ENCODE assay signal across 9 cellular contexts in genomic region chr3:120198305-120198878, GRCh38.
A peak's percentile ranks its signal among the peaks of the same experiment; 100 is the strongest.
DNase-seq lines count a peak whose midpoint lies in the region; ATAC-seq and TF ChIP-seq lines count a peak whose summit lies in the region.
"Had no signal": no experiment of that assay in that cellular context is flagged by ENCODE, and none has a peak within 500 bp of the region (broad histone marks: within the 10 kb centered on the region; RNA-seq: fewer than 3 reads in every experiment).

No MANE protein-coding gene starts in this region.

- DNase-seq in GM12864 (ENCODE audit: low read depth) = no peak
- peak; percentile 19 for DNase-seq in LoVo (ENCODE audit: low spot score)
- peak; percentile 13 for DNase-seq in astrocyte of the cerebellum (ENCODE audit: low read depth)
- DNase-seq in mesendoderm = peak; percentile 26
- no peak for DNase-seq in posterior cingulate gyrus

- TF ChIP-seq CTCF in GM12864 (IDR thresholded peaks at IDR 0.05; ENCODE audit: low read depth, low read length, missing control alignments) (peak; percentile 32), astrocyte of the cerebellum (IDR thresholded peaks at IDR 0.05; ENCODE audit: low read depth, low read length, missing control alignments) (peak; percentile 48)

- no peak overlapping the region for H3K4ac ChIP-seq in mesendoderm (ENCODE audit: low read depth, low read length)

- in situ Hi-C loops in astrocyte of the cerebellum (cut with HindIII; ENCODE audit: low sequenced_read_pairs) = no loop called here

- H3K36me3 ChIP-seq in mesendoderm (ENCODE audit: control insufficient read depth, insufficient read depth, low read length) = no peaks in the 10 kb centered on the region

- H3K79me1 ChIP-seq in mesendoderm (ENCODE audit: low read length) = no peaks in the 10 kb centered on the region

- H2BK5ac ChIP-seq in mesendoderm (ENCODE audit: low read length) = no peak overlapping the region

- no peaks in the 10 kb centered on the region for H3K79me2 ChIP-seq in mesendoderm (ENCODE audit: control insufficient read depth, insufficient read depth, low read length)
- H3K79me2 ChIP-seq: parathyroid adenoma had no signal

- H3K27ac ChIP-seq in mesendoderm (ENCODE audit: low read depth, low read length) = no peak overlapping the region
- H3K27ac ChIP-seq: parathyroid adenoma had no signal

- no peaks in the 10 kb centered on the region for H3K4me1 ChIP-seq in mesendoderm (ENCODE audit: control insufficient read depth, low read depth, low read length)
- H3K4me1 ChIP-seq: parathyroid adenoma had no signal

- no peaks in the 10 kb centered on the region for H3K27me3 ChIP-seq in mesendoderm (ENCODE audit: insufficient read depth, low read length, poor library complexity)

- H2BK120ac ChIP-seq in mesendoderm (ENCODE audit: low read depth, low read length) = no peak overlapping the region

- H3K4me3 ChIP-seq in GM12864 (ENCODE audit: low read depth, low read length) = no peak overlapping the region
- no peak overlapping the region for H3K4me3 ChIP-seq in astrocyte of the cerebellum (ENCODE audit: low read depth, low read length)
- no peak overlapping the region for H3K4me3 ChIP-seq in mesendoderm (ENCODE audit: low read length)

- H4K5ac ChIP-seq in mesendoderm (ENCODE audit: low read length) = no peak overlapping the region

- no peak overlapping the region for H3K9ac ChIP-seq in mesendoderm (ENCODE audit: low read length)
- H3K9ac ChIP-seq: parathyroid adenoma had no signal

- WGBS in mesendoderm (ENCODE audit: extremely low coverage, insufficient coverage, low lambda C conversion rate) = no CpG with 5 or more reads among the region's 3 CpGs

- no peak overlapping the region for H2BK15ac ChIP-seq in mesendoderm (replicated peaks; ENCODE audit: low read depth)

- ATAC-seq in GM19467 (IDR thresholded peaks at IDR 0.05; ENCODE audit: unreplicated experiment) = no peak
- no peak for ATAC-seq in HG03196 (IDR thresholded peaks at IDR 0.05; ENCODE audit: unreplicated experiment)
- no peak for ATAC-seq in GM18858 (IDR thresholded peaks at IDR 0.05; ENCODE audit: unreplicated experiment)

- no peak overlapping the region for H4K8ac ChIP-seq in mesendoderm (ENCODE audit: low read depth, low read length)

- no peak overlapping the region for H2AK5ac ChIP-seq in mesendoderm (ENCODE audit: low read length)

- no peak overlapping the region for H3K23ac ChIP-seq in mesendoderm (ENCODE audit: low read length)

- H3K18ac ChIP-seq in mesendoderm (ENCODE audit: low read length) = no peak overlapping the region

- intact Hi-C loops in posterior cingulate gyrus (cut with DNase I) = no loop called here

- H3K4me2 ChIP-seq in mesendoderm (ENCODE audit: low read length) = no peak overlapping the region

- no peak overlapping the region for H3K56ac ChIP-seq in mesendoderm (ENCODE audit: low read length)

Comparison
In these comparisons a context has a peak if more than half of its experiments do, and no peak if none do; other contexts are left out.
1. DNase-seq: peak in LoVo (single experiment), astrocyte of the cerebellum (single experiment) and mesendoderm (single experiment); none in GM12864 (single experiment) and posterior cingulate gyrus (0 of 10).